8 cellular contexts compared by ENCODE assay signal in genomic region chr4:78057600-78058560, GRCh38. TPM values are rescaled to one million over a fixed set of nuclear protein-coding genes. Genes with fewer than 3 reads are reported as not detected.
DNase-seq lines count a peak whose midpoint lies in the region; ATAC-seq and TF ChIP-seq lines count a peak whose summit lies in the region.

No MANE protein-coding gene starts in this region.

- peaks cover 24 to 33% (median 26%) of the 10 kb centered on the region in 7 donors for H3K4me1 Mint-ChIP-seq in naive thymus-derived CD4-positive, alpha-beta T cell

- peaks cover 10 to 14% of the 10 kb centered on the region in 2 donors for H3K4me1 ChIP-seq in naive thymus-derived CD4-positive, alpha-beta T cell (ENCODE audit: control insufficient read depth in 2 of 2, insufficient read depth in 2 of 2, low read length in 2 of 2)

- no peak for TF ChIP-seq CTCF in fibroblast of mammary gland (conservative IDR thresholded peaks at IDR 0.05; ENCODE audit: control insufficient read depth, insufficient read depth, low read depth, low read length)

- peak; percentile 43 for ATAC-seq in naive thymus-derived CD4-positive, alpha-beta T cell

- CTCF ChIA-PET in naive thymus-derived CD4-positive, alpha-beta T cell (lab: Charles Lee): interaction anchor here (1.6 kb wide), 1 partner anchor 11 kb away, joined by 3 read pairs; no protein-coding TSS in a partner anchor

- intact Hi-C loops in naive thymus-derived CD4-positive, alpha-beta T cell (cut with micrococcal nuclease): loop anchor here (5.0 to 10.0 kb wide), 3 partner anchors 459 to 807 kb away; no protein-coding TSS in a partner anchor

- peaks cover 66 to 85% (median 77%) of the 10 kb centered on the region in 5 donors for H3K27me3 Mint-ChIP-seq in naive thymus-derived CD4-positive, alpha-beta T cell

- H3K4me3 ChIP-seq in fibroblast of mammary gland (ENCODE audit: control insufficient read depth, low read depth, low read length): peak overlapping the region; percentile 75
- peak overlapping the region; percentile 57 for H3K4me3 ChIP-seq in naive thymus-derived CD4-positive, alpha-beta T cell (ENCODE audit: low read length)

- peak; percentile 25 for DNase-seq in activated T-cell treated with anti-CD3 and anti-CD28 coated beads for 48 hours (ENCODE audit: low read depth)
- no peak for DNase-seq in activated T-cell treated with anti-CD3 and anti-CD28 coated beads, Interleukin-2, amount 50 U/mL, for 1 hour
- peak; percentile 41 for DNase-seq in LHCN-M2 (ENCODE audit: low read depth)
- peak; percentile 70 for DNase-seq in activated CD8-positive, alpha-beta memory T cell treated with anti-CD3 and anti-CD28 coated beads for 24 hours
- DNase-seq in fibroblast of mammary gland (ENCODE audit: low read depth): peak; percentile 38
- DNase-seq in naive thymus-derived CD4-positive, alpha-beta T cell: peak in 4 of 9 donors; percentile 7 to 40 (median 17)
- peak; percentile 52 for DNase-seq in ureter (ENCODE audit: low spot score)
- no peak for DNase-seq in A172 (ENCODE audit: low spot score)

- no peaks in the 10 kb centered on the region for H3K36me3 ChIP-seq in naive thymus-derived CD4-positive, alpha-beta T cell (ENCODE audit: control insufficient read depth in 2 of 3, insufficient read depth in 3 of 3, low read length in 3 of 3)

- peaks cover 6 to 18% of the 10 kb centered on the region in 2 donors for H3K27me3 ChIP-seq in naive thymus-derived CD4-positive, alpha-beta T cell (ENCODE audit: control insufficient read depth in 2 of 2, insufficient read depth in 2 of 2, low read length in 2 of 2)

- H3K36me3 Mint-ChIP-seq in naive thymus-derived CD4-positive, alpha-beta T cell: no peaks in the 10 kb centered on the region

- no peak overlapping the region for H3K27ac ChIP-seq in naive thymus-derived CD4-positive, alpha-beta T cell (ENCODE audit: low read depth, low read length)

- H3K27ac Mint-ChIP-seq in naive thymus-derived CD4-positive, alpha-beta T cell: peak overlapping the region in 2 of 9 donors; percentile 32 to 89

- H3K9me3 Mint-ChIP-seq in naive thymus-derived CD4-positive, alpha-beta T cell: peaks cover 0 to 3% (median 0%) of the 10 kb centered on the region in 11 donors

- no peaks in the 10 kb centered on the region for H3K9me3 ChIP-seq in naive thymus-derived CD4-positive, alpha-beta T cell (ENCODE audit: control insufficient read depth in 2 of 3, low read length in 3 of 3)

- H3K4me3 Mint-ChIP-seq in naive thymus-derived CD4-positive, alpha-beta T cell: peak overlapping the region; percentile 84 to 96 (median 86)

- POLR2A ChIA-PET in naive thymus-derived CD4-positive, alpha-beta T cell (lab: Charles Lee): no interaction called here

RNA-seq across cellular contexts. Expression of gene FRAS1, which starts 0.8 kb away (rescaled TPM):
- 1.9 and 3.0 TPM in 2 replicates for total RNA-seq in LHCN-M2 (2014; rRNA removed)
- polyA plus RNA-seq in LHCN-M2 (2012): 4.8 TPM
- total RNA-seq in naive thymus-derived CD4-positive, alpha-beta T cell: under 1 TPM in 1 of 5 experiments, not detected in 4; 0.02 TPM
- not detected for polyA plus RNA-seq in naive thymus-derived CD4-positive, alpha-beta T cell
- 12.4 TPM for total RNA-seq in ureter
- 0.81 and 1.2 TPM in 2 replicates for total RNA-seq in A172 (2014; rRNA removed; shearing (Covaris generic))

Comparison
In these comparisons a context has a peak if more than half of its experiments do, and no peak if none do; other contexts are left out.
1. DNase-seq: peak in activated T-cell treated with anti-CD3 and anti-CD28 coated beads for 48 hours (single experiment), LHCN-M2 (single experiment), activated CD8-positive, alpha-beta memory T cell treated with anti-CD3 and anti-CD28 coated beads for 24 hours (single experiment), fibroblast of mammary gland (single experiment) and ureter (single experiment); none in activated T-cell treated with anti-CD3 and anti-CD28 coated beads, Interleukin-2, amount 50 U/mL, for 1 hour (single experiment) and A172 (single experiment).